10 cellular contexts compared by ENCODE assay signal in the genomic region with DNA sequence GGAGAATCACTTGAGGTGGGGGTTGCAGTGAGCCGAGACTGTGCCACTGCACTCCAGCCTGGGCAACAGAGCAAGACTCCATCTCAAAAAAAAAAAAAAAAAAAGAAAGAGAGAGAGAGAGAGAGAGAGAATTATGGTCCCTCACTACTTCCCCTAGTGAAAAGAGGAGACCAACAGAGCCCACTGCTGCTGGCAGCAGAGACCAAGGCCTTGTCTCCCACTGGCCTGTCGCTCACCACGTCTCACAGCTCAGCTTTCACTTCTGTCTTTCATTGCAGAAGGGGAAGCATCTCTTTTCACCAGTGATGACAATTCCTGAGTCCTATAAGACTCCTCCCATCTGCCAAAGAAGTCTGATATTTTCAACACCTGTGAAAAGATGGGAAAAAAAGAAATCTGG.
DNase-seq lines count a peak whose midpoint lies in the region; ATAC-seq and TF ChIP-seq lines count a peak whose summit lies in the region.
"Had no signal": no experiment of that assay in that cellular context is flagged by ENCODE, and none has a peak within 500 bp of the region (broad histone marks: within the 10 kb centered on the region; RNA-seq: fewer than 3 reads in every experiment).

No MANE protein-coding gene starts in this region.

- DNase-seq in left lobe of liver (ENCODE audit: low spot score) (no peak), erythroblast (lab: John Stamatoyannopoulos, UW) (no peak), NCI-H2196 (lab: John Stamatoyannopoulos, UW; ENCODE audit: unreplicated experiment) (no peak)
- no peak for DNase-seq in activated CD4-positive, alpha-beta T cell treated with anti-CD3 and anti-CD28 coated beads, Interleukin-2, amount 10 ng/mL, durations not matched to agents 7 days and 5 days
- no peak for DNase-seq in activated CD4-positive, alpha-beta T cell treated with anti-CD3 and anti-CD28 coated beads for 36 hours
- DNase-seq: NCI-H1048 had no signal

- intact Hi-C loops in activated CD4-positive, alpha-beta T cell treated with anti-CD3 and anti-CD28 coated beads for 36 hours (cut with DNase I, micrococcal nuclease) = no loop called here

- no peaks in the 10 kb centered on the region for H3K36me3 Mint-ChIP-seq in activated CD4-positive, alpha-beta T cell treated with anti-CD3 and anti-CD28 coated beads, Interleukin-2, amount 10 ng/mL, durations not matched to agents 7 days and 5 days (ENCODE audit: low read depth)
- no peaks in the 10 kb centered on the region for H3K36me3 Mint-ChIP-seq in activated CD4-positive, alpha-beta T cell treated with anti-CD3 and anti-CD28 coated beads for 36 hours (ENCODE audit: low read depth)
- H3K36me3 Mint-ChIP-seq: T-cell had no signal

- ATAC-seq in GM18519 (IDR thresholded peaks at IDR 0.05; ENCODE audit: low FRiP score, unreplicated experiment) (peak; percentile 54), GM21723 (IDR thresholded peaks at IDR 0.05; ENCODE audit: unreplicated experiment) (peak; percentile 88), HG03460 (IDR thresholded peaks at IDR 0.05; ENCODE audit: unreplicated experiment) (peak; percentile 89), left lobe of liver (peak; percentile 45)
- no peak for ATAC-seq in activated CD4-positive, alpha-beta T cell treated with anti-CD3 and anti-CD28 coated beads for 36 hours
- ATAC-seq: T-cell had no signal

- H3K27me3 Mint-ChIP-seq in activated CD4-positive, alpha-beta T cell treated with anti-CD3 and anti-CD28 coated beads, Interleukin-2, amount 10 ng/mL, durations not matched to agents 7 days and 5 days = no peaks in the 10 kb centered on the region
- no peaks in the 10 kb centered on the region for H3K27me3 Mint-ChIP-seq in activated CD4-positive, alpha-beta T cell treated with anti-CD3 and anti-CD28 coated beads for 36 hours
- H3K27me3 Mint-ChIP-seq: T-cell had no signal

- no peak overlapping the region for H3K27ac Mint-ChIP-seq in activated CD4-positive, alpha-beta T cell treated with anti-CD3 and anti-CD28 coated beads, Interleukin-2, amount 10 ng/mL, durations not matched to agents 7 days and 5 days
- no peak overlapping the region for H3K27ac Mint-ChIP-seq in activated CD4-positive, alpha-beta T cell treated with anti-CD3 and anti-CD28 coated beads for 36 hours
- H3K27ac Mint-ChIP-seq: T-cell had no signal

- CTCF ChIA-PET in activated CD4-positive, alpha-beta T cell treated with anti-CD3 and anti-CD28 coated beads, Interleukin-2, amount 10 ng/mL, durations not matched to agents 7 days and 5 days (lab: Charles Lee) = interaction anchor here (0.6 kb wide), 1 partner anchor 353 kb away, joined by 3 read pairs; no protein-coding TSS in a partner anchor
- CTCF ChIA-PET in activated CD4-positive, alpha-beta T cell treated with anti-CD3 and anti-CD28 coated beads for 36 hours (lab: Charles Lee) = no interaction called here

- H3K4me3 Mint-ChIP-seq in activated CD4-positive, alpha-beta T cell treated with anti-CD3 and anti-CD28 coated beads, Interleukin-2, amount 10 ng/mL, durations not matched to agents 7 days and 5 days = no peak overlapping the region
- no peak overlapping the region for H3K4me3 Mint-ChIP-seq in activated CD4-positive, alpha-beta T cell treated with anti-CD3 and anti-CD28 coated beads for 36 hours
- H3K4me3 Mint-ChIP-seq: T-cell had no signal

- H3K4me1 Mint-ChIP-seq in activated CD4-positive, alpha-beta T cell treated with anti-CD3 and anti-CD28 coated beads, Interleukin-2, amount 10 ng/mL, durations not matched to agents 7 days and 5 days = no peaks in the 10 kb centered on the region
- no peaks in the 10 kb centered on the region for H3K4me1 Mint-ChIP-seq in activated CD4-positive, alpha-beta T cell treated with anti-CD3 and anti-CD28 coated beads for 36 hours

- no peak for TF ChIP-seq POLR2A in erythroblast (IDR thresholded peaks at IDR 0.05; ENCODE audit: low read length)

- H3K9me3 Mint-ChIP-seq in activated CD4-positive, alpha-beta T cell treated with anti-CD3 and anti-CD28 coated beads, Interleukin-2, amount 10 ng/mL, durations not matched to agents 7 days and 5 days = no peaks in the 10 kb centered on the region
- no peaks in the 10 kb centered on the region for H3K9me3 Mint-ChIP-seq in activated CD4-positive, alpha-beta T cell treated with anti-CD3 and anti-CD28 coated beads for 36 hours (ENCODE audit: low read depth)
- H3K9me3 Mint-ChIP-seq: T-cell had no signal

- POLR2A ChIA-PET in activated CD4-positive, alpha-beta T cell treated with anti-CD3 and anti-CD28 coated beads, Interleukin-2, amount 10 ng/mL, durations not matched to agents 7 days and 5 days (lab: Charles Lee) = no interaction called here
- POLR2A ChIA-PET in activated CD4-positive, alpha-beta T cell treated with anti-CD3 and anti-CD28 coated beads for 36 hours (lab: Charles Lee) = no interaction called here
